In the genomic region with DNA sequence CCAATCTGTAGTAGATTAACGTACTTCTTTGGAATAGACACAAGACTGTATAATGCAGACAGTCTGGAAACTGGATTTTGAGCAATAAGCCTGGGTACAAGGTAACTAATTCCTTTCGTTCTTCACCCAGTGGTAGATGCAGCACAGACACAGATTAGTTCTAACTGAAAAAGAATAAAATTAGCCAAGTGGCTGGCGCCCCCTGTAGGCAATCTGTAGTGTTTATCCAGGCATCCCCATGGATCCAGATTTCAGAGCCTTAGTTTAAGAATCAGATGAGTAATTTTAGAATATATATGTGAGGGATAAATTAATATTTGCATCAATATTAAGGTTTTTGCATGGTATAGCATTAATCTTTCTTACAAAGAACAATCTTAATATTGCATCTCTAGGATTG, we compare ENCODE assay signal across 9 cellular contexts.
A peak's percentile ranks its signal among the peaks of the same experiment; 100 is the strongest.
DNase-seq lines count a peak whose midpoint lies in the region; ATAC-seq and TF ChIP-seq lines count a peak whose summit lies in the region.
"Had no signal": no experiment of that assay in that cellular context is flagged by ENCODE, and none has a peak within 500 bp of the region (broad histone marks: within the 10 kb centered on the region; RNA-seq: fewer than 3 reads in every experiment).

No MANE protein-coding gene starts in this region.

- H3K27me3 Mint-ChIP-seq in endodermal cell (ENCODE audit: insufficient read depth) = no peaks in the 10 kb centered on the region

- H3K9me3 ChIP-seq in endodermal cell (ENCODE audit: control insufficient read depth, low read length) = no peaks in the 10 kb centered on the region

- H3K36me3 ChIP-seq in endodermal cell (ENCODE audit: control insufficient read depth, insufficient read depth, low read length) = no peaks in the 10 kb centered on the region

- peak; percentile 71 for ATAC-seq in GM18858 (IDR thresholded peaks at IDR 0.05; ENCODE audit: unreplicated experiment)
- no peak for ATAC-seq in HG03469 (IDR thresholded peaks at IDR 0.05; ENCODE audit: unreplicated experiment)
- no peak for ATAC-seq in HG02970 (IDR thresholded peaks at IDR 0.05; ENCODE audit: low FRiP score, unreplicated experiment)
- no peak for ATAC-seq in GM21529 (IDR thresholded peaks at IDR 0.05; ENCODE audit: unreplicated experiment)

- no peaks in the 10 kb centered on the region for H3K9me3 Mint-ChIP-seq in endodermal cell

- no peak overlapping the region for H3K27ac Mint-ChIP-seq in endodermal cell

- H3K27me3 ChIP-seq in endodermal cell (ENCODE audit: control insufficient read depth, insufficient read depth, low read length, poor library complexity, severe bottlenecking) = no peaks in the 10 kb centered on the region

- peak; percentile 44 for DNase-seq in Ammon's horn (ENCODE audit: low spot score)
- peak; percentile 24 for DNase-seq in NCI-H774 (lab: John Stamatoyannopoulos, UW)
- DNase-seq in endodermal cell = peak; percentile 87
- DNase-seq in retina = peak; percentile 45

- no peak overlapping the region for H3K4me3 ChIP-seq in endodermal cell (ENCODE audit: low read length)
- H3K4me3 ChIP-seq: skin epidermis had no signal

- H3K36me3 Mint-ChIP-seq in endodermal cell (ENCODE audit: low read depth) = no peaks in the 10 kb centered on the region

- H3K4me1 Mint-ChIP-seq in endodermal cell = peaks cover 18% of the 10 kb centered on the region

- H3K4me1 ChIP-seq in endodermal cell (ENCODE audit: control insufficient read depth, insufficient read depth, low read length) = peaks cover 3% of the 10 kb centered on the region

- TF ChIP-seq CTCF in endodermal cell (conservative IDR thresholded peaks at IDR 0.05) = peak; percentile 96

- WGBS in endodermal cell (ENCODE audit: insufficient coverage in 1 of 2, insufficient read length in 1 of 2), 2 experiments = 23 to 37% methylated on average over 2 to 3 of the region's 3 CpGs

- H3K27ac ChIP-seq in endodermal cell (ENCODE audit: low read depth, low read length) = no peak overlapping the region
- H3K27ac ChIP-seq: skin epidermis had no signal

- H3K9ac ChIP-seq in endodermal cell (ENCODE audit: extremely low read depth, low read length, poor library complexity, severe bottlenecking) = no peak overlapping the region

- H3K4me3 Mint-ChIP-seq in endodermal cell = no peak overlapping the region

Comparison
In these comparisons a context has a peak if more than half of its experiments do, and no peak if none do; other contexts are left out.
1. DNase-seq: peak in every context shown above with its lines; median percentile 87 in endodermal cell; 45 in retina; 44 in Ammon's horn; 24 in NCI-H774.